21 cellular contexts compared by ENCODE assay signal in genomic region chr20:4905612-4906011, GRCh38.
"Had no signal": no experiment of that assay in that cellular context is flagged by ENCODE, and none has a peak within 500 bp of the region (broad histone marks: within the 10 kb centered on the region; RNA-seq: fewer than 3 reads in every experiment).

No MANE protein-coding gene starts in this region.

- ATAC-seq: activated T-cell treated with anti-CD3 and anti-CD28 coated beads, Interleukin-2, amount 50 U/mL, for 72 hours; foreskin keratinocyte; left cardiac atrium; lower lobe of right lung; natural killer cell treated with Interleukin-12 subunit alpha and Interleukin-12 subunit beta and Interleukin-15 and Interleukin-18, amount 100 ng/mL, for 72 hours; stimulated activated memory B cell treated with anti-CD40 and anti-IgM and Interleukin-4, amounts not matched to agents 10 μg/mL and 1 μg/mL and 100 μg/mL, for 72 hours; upper lobe of right lung had no signal

- H3K9me3 ChIP-seq: breast epithelium, lower lobe of right lung, sigmoid colon, testis, upper lobe of right lung had no signal

- FAIRE-seq: islet of Langerhans had no signal

- H3K9me3 Mint-ChIP-seq: activated T-cell treated with anti-CD3 and anti-CD28 coated beads, Interleukin-2, amount 50 U/mL, for 72 hours; natural killer cell treated with Interleukin-12 subunit alpha and Interleukin-12 subunit beta and Interleukin-15 and Interleukin-18, amount 100 ng/mL, for 72 hours; stimulated activated memory B cell treated with anti-CD40 and anti-IgM and Interleukin-4, amounts not matched to agents 10 μg/mL and 1 μg/mL and 100 μg/mL, for 72 hours had no signal

- DNase-seq: activated CD4-positive, alpha-beta T cell treated with anti-CD3 and anti-CD28 coated beads for 1 hour; activated CD8-positive, alpha-beta memory T cell treated with anti-CD3 and anti-CD28 coated beads for 24 hours; activated CD8-positive, alpha-beta memory T cell treated with anti-CD3 and anti-CD28 coated beads, Interleukin-2, amount 50 U/mL, for 48 hours; activated effector memory CD4-positive, alpha-beta T cell treated with anti-CD3 and anti-CD28 coated beads, Interleukin-2, amount 50 U/mL, for 16 hours; activated naive CD4-positive, alpha-beta T cell treated with anti-CD3 and anti-CD28 coated beads, Interleukin-2, amount 50 U/mL, for 16 hours; activated T-cell treated with anti-CD3 and anti-CD28 coated beads, Interleukin-2, amount 50 U/mL, for 72 hours; foreskin keratinocyte; hippocampal formation; left cardiac atrium; lower lobe of right lung; sigmoid colon; stimulated activated CD4-positive, alpha-beta T cell treated with anti-CD3 and anti-CD28 coated beads, Interleukin-4, amount 100 ng/mL, for 4 hours; testis; upper lobe of right lung had no signal

- H3K27ac ChIP-seq: ascending aorta, breast epithelium, coronary artery, foreskin keratinocyte, lower lobe of right lung, parathyroid adenoma, sigmoid colon, testis, upper lobe of right lung had no signal

- H3K27me3 ChIP-seq: ascending aorta, breast epithelium, foreskin keratinocyte, sigmoid colon, testis, upper lobe of right lung had no signal

- H3K27ac Mint-ChIP-seq: activated T-cell treated with anti-CD3 and anti-CD28 coated beads, Interleukin-2, amount 50 U/mL, for 72 hours; natural killer cell treated with Interleukin-12 subunit alpha and Interleukin-12 subunit beta and Interleukin-15 and Interleukin-18, amount 100 ng/mL, for 72 hours; stimulated activated memory B cell treated with anti-CD40 and anti-IgM and Interleukin-4, amounts not matched to agents 10 μg/mL and 1 μg/mL and 100 μg/mL, for 72 hours had no signal

- H3K4me1 ChIP-seq: breast epithelium, foreskin keratinocyte, lower lobe of right lung, parathyroid adenoma, sigmoid colon, testis, upper lobe of right lung had no signal

- H2AFZ ChIP-seq: parathyroid adenoma had no signal

- H3K27me3 Mint-ChIP-seq: natural killer cell treated with Interleukin-12 subunit alpha and Interleukin-12 subunit beta and Interleukin-15 and Interleukin-18, amount 100 ng/mL, for 72 hours; stimulated activated memory B cell treated with anti-CD40 and anti-IgM and Interleukin-4, amounts not matched to agents 10 μg/mL and 1 μg/mL and 100 μg/mL, for 72 hours had no signal

- H3K4me3 ChIP-seq: ascending aorta, breast epithelium, coronary artery, lower lobe of right lung, sigmoid colon, testis, upper lobe of right lung had no signal

- H3K36me3 ChIP-seq: breast epithelium had no signal

- H3K4me3 Mint-ChIP-seq: activated T-cell treated with anti-CD3 and anti-CD28 coated beads, Interleukin-2, amount 50 U/mL, for 72 hours; natural killer cell treated with Interleukin-12 subunit alpha and Interleukin-12 subunit beta and Interleukin-15 and Interleukin-18, amount 100 ng/mL, for 72 hours; stimulated activated memory B cell treated with anti-CD40 and anti-IgM and Interleukin-4, amounts not matched to agents 10 μg/mL and 1 μg/mL and 100 μg/mL, for 72 hours had no signal
